ENCODE assay signal across 1 cellular context in genomic region chr7:155298288-155298833, GRCh38.
TF ChIP-seq lines count a peak whose summit lies in the region.

No MANE protein-coding gene starts in this region.

TF ChIP-seq in HEK293, 187 proteins besides CTCF, POLR2A, EP300 and RAD21 (continued from another document):
- TF ChIP-seq ZNF398 (tag by site-specific recombination; IDR thresholded peaks at IDR 0.05) (no peak), ZNF239 (tag by site-specific recombination; IDR thresholded peaks at IDR 0.05) (no peak), ZNF544 (tag by site-specific recombination; IDR thresholded peaks at IDR 0.05) (no peak), SCRT2 (tag by site-specific recombination; IDR thresholded peaks at IDR 0.05) (peak; percentile 85), GLIS2 (tag by site-specific recombination; IDR thresholded peaks at IDR 0.05) (peak; percentile 80), ZNF692 (tag by site-specific recombination; IDR thresholded peaks at IDR 0.05) (peak; percentile 72), ZNF843 (tag by site-specific recombination; IDR thresholded peaks at IDR 0.05) (no peak), ZBTB26 (tag by site-specific recombination; optimal IDR thresholded peaks at IDR 0.05) (peak; percentile 65)
